Comparison of ENCODE assay signal across 7 cellular contexts in the genomic region with DNA sequence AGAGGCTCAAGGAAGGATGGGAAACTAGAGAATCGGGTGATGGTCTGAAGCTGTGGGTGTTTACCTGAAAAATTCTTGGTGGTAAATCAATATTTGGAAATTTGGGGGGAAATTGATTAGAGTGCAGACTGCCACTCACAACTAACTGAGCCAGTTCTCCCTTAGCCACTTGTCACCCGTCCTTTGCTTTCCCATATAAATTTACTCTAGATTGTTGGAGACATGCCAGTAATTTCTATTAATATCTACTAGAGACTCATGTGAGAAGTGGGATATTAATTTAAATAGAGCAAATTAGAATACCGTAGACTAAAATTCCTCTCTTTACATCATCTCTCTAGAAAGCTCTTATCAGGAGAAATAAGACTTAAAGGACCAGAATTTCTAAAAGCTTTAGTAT.
"Had no signal": no experiment of that assay in that cellular context is flagged by ENCODE, and none has a peak within 500 bp of the region (broad histone marks: within the 10 kb centered on the region; RNA-seq: fewer than 3 reads in every experiment).

No MANE protein-coding gene starts in this region.

- FAIRE-seq: G401.6, GM12878, GM12891, GM12892, GM18507, GM19239 had no signal

- H3K4me3 ChIP-seq: GM12878 had no signal

- ATAC-seq: GM12878 had no signal

- DNase-seq: GDM1 had no signal
